ENCODE assay signal across 27 cellular contexts in the genomic region with DNA sequence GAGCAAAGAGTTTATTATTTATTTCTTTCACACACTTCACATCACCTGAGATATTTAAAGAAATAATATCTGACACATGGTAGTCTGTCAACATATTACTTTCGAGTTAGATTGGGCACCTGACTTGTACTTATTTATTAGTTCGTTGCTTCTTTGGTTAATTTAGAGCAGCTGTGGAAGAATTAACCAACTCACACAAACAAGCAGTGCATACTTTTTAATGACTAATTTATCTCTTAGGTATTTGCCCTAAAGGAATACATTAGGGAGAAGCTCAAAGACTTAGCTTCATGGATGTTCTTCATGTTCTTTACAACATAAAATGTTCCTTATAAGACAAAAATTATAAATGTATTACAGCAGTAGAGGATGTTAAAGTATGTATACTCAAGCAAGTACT.
"Had no signal": no experiment of that assay in that cellular context is flagged by ENCODE, and none has a peak within 500 bp of the region (broad histone marks: within the 10 kb centered on the region; RNA-seq: fewer than 3 reads in every experiment).

No MANE protein-coding gene starts in this region.

- H3K4me3 ChIP-seq: adrenal gland, ascending aorta, dorsolateral prefrontal cortex, esophagus muscularis mucosa, prostate gland, right atrium auricular region, spleen, thoracic aorta, vagina had no signal

- DNase-seq: activated CD4-positive, alpha-beta T cell treated with anti-CD3 and anti-CD28 coated beads for 4 hours; activated CD4-positive, alpha-beta T cell treated with anti-CD3 and anti-CD28 coated beads, Interleukin-2, amount 50 U/mL, for 48 hours; activated CD4-positive, CD25-positive, alpha-beta regulatory T cell; activated CD8-positive, alpha-beta memory T cell treated with anti-CD3 and anti-CD28 coated beads, Interleukin-2, amount 50 U/mL, for 48 hours; activated naive CD4-positive, alpha-beta T cell; activated T-cell treated with anti-CD3 and anti-CD28 coated beads, Interleukin-2, amount 50 U/mL, for 4 hours; adrenal gland; brain microvascular endothelial cell; central memory CD4-positive, alpha-beta T cell; dorsolateral prefrontal cortex; effector memory CD8-positive, alpha-beta T cell; left colon; mesendoderm; naive thymus-derived CD4-positive, alpha-beta T cell; spleen; stimulated activated CD4-positive, alpha-beta T cell treated with anti-CD3 and anti-CD28 coated beads, Interleukin-4, amount 100 ng/mL, for 1 hour; stimulated activated naive CD4-positive, alpha-beta T cell treated with Interleukin-2 at 50 U/mL for 16 hours had no signal

- H3K9me3 Mint-ChIP-seq: activated T-helper 2 cell treated with anti-CD3 and anti-CD28 coated beads, Interferon-gamma antibody, Interleukin-2, Interleukin-4, amounts not matched to agents 10 μg/mL and 5 μg/mL and 100 μg/mL, durations not matched to agents 14 hours and 24 hours and 36 hours; neural crest cell; type B pancreatic cell had no signal

- H3K4me3 Mint-ChIP-seq: activated naive CD8-positive, alpha-beta T cell; activated T-cell treated with anti-CD3 and anti-CD28 coated beads, Interleukin-2, amount 50 U/mL, for 4 hours; effector memory CD8-positive, alpha-beta T cell; naive thymus-derived CD4-positive, alpha-beta T cell; neural crest cell; type B pancreatic cell had no signal

- H3K27ac ChIP-seq: adrenal gland, ascending aorta, brain microvascular endothelial cell, dorsolateral prefrontal cortex, esophagus muscularis mucosa, prostate gland, right atrium auricular region, thoracic aorta, vagina had no signal

- H3K4me1 ChIP-seq: ascending aorta, esophagus muscularis mucosa, prostate gland had no signal

- H3K27me3 Mint-ChIP-seq: activated naive CD8-positive, alpha-beta T cell; effector memory CD8-positive, alpha-beta T cell; naive thymus-derived CD4-positive, alpha-beta T cell; type B pancreatic cell had no signal

- H3K27me3 ChIP-seq: adrenal gland, ascending aorta, brain microvascular endothelial cell, dorsolateral prefrontal cortex, esophagus muscularis mucosa, right atrium auricular region, spleen, vagina had no signal

- H3K4me1 Mint-ChIP-seq: naive thymus-derived CD4-positive, alpha-beta T cell; neural crest cell had no signal

- H3K36me3 ChIP-seq: adrenal gland, ascending aorta, brain microvascular endothelial cell, esophagus muscularis mucosa, prostate gland, right atrium auricular region, thoracic aorta, vagina had no signal

- H3K27ac Mint-ChIP-seq: activated naive CD8-positive, alpha-beta T cell; activated T-helper 2 cell treated with anti-CD3 and anti-CD28 coated beads, Interferon-gamma antibody, Interleukin-2, Interleukin-4, amounts not matched to agents 10 μg/mL and 5 μg/mL and 100 μg/mL, durations not matched to agents 14 hours and 24 hours and 36 hours; effector memory CD8-positive, alpha-beta T cell; naive thymus-derived CD4-positive, alpha-beta T cell; type B pancreatic cell had no signal

- H3K36me3 Mint-ChIP-seq: activated naive CD8-positive, alpha-beta T cell; naive thymus-derived CD4-positive, alpha-beta T cell; type B pancreatic cell had no signal

- ATAC-seq: activated T-cell treated with anti-CD3 and anti-CD28 coated beads, Interleukin-2, amount 50 U/mL, for 4 hours; effector memory CD8-positive, alpha-beta T cell; left colon; naive thymus-derived CD4-positive, alpha-beta T cell had no signal

- H3K9me3 ChIP-seq: adrenal gland, ascending aorta, esophagus muscularis mucosa, prostate gland, right atrium auricular region, thoracic aorta, vagina had no signal
